2 cellular contexts compared by ENCODE assay signal in genomic region chr17:81802048-81802758, GRCh38.
TF ChIP-seq lines count a peak whose summit lies in the region.

No MANE protein-coding gene starts in this region.

TF ChIP-seq in GM23338, 12 proteins besides CTCF, POLR2A, EP300 and RAD21:
- TF ChIP-seq STAT1 (IDR thresholded peaks at IDR 0.05; ENCODE audit: unreplicated experiment) (no peak), NANOG (IDR thresholded peaks at IDR 0.05; ENCODE audit: borderline replicate concordance) (no peak), POLR2AphosphoS5 (IDR thresholded peaks at IDR 0.05; ENCODE audit: low read depth) (no peak), JUNB (IDR thresholded peaks at IDR 0.05; ENCODE audit: unreplicated experiment) (no peak), ZNF331 (CRISPR knock-in tag; IDR thresholded peaks at IDR 0.05; ENCODE audit: low read depth) (no peak)

TF ChIP-seq in K562, 482 proteins besides CTCF, POLR2A, EP300 and RAD21:
- no peak for TF ChIP-seq CGGBP1 (CRISPR knock-in tag; IDR thresholded peaks at IDR 0.05)
- TF ChIP-seq NR2C1 (IDR thresholded peaks at IDR 0.05): peak; percentile 62; the same call in 1 of the 2 replicates
- peak; percentile 66 for TF ChIP-seq NR2C1 (tag; IDR thresholded peaks at IDR 0.05)
- TF ChIP-seq KLF13 (tag; IDR thresholded peaks at IDR 0.05; ENCODE audit: borderline replicate concordance, low read depth): no peak
- no peak for TF ChIP-seq ZNF76 (CRISPR knock-in tag; IDR thresholded peaks at IDR 0.05; ENCODE audit: borderline replicate concordance)
- TF ChIP-seq MBD1 (CRISPR knock-in tag; IDR thresholded peaks at IDR 0.05): no peak
